14 cellular contexts compared by ENCODE assay signal in the genomic region with DNA sequence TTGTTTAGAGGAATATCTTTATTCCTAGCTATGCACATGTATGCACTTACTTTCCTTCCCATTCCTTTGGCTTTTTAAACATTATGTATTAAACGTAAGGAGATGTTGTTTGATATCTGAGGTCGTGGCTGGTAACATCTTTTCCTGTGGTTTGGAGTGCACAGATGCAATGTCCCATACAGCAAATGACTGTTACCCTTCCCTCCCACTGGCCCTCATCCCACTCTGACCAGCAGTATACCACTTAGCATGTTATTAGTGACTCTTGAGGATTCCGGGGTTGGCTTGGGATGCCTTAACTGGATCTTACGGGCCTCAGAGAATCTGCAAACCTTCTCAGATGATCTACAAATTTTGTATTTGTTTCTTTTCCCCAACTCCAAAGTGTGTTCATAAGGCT. TPM values are rescaled to one million over a fixed set of nuclear protein-coding genes. Genes with fewer than 3 reads are reported as not detected.
DNase-seq lines count a peak whose midpoint lies in the region; ATAC-seq and TF ChIP-seq lines count a peak whose summit lies in the region.
"Had no signal": no experiment of that assay in that cellular context is flagged by ENCODE, and none has a peak within 500 bp of the region (broad histone marks: within the 10 kb centered on the region; RNA-seq: fewer than 3 reads in every experiment).

No MANE protein-coding gene starts in this region.

- H3K4me1 ChIP-seq in psoas muscle, result peaks cover 51% of the 10 kb centered on the region

- H3K4me3 ChIP-seq in NB4 (ENCODE audit: low read depth, low read length) (no peak overlapping the region), psoas muscle (no peak overlapping the region)

- TF ChIP-seq POLR2A in NB4 (IDR thresholded peaks at IDR 0.05; ENCODE audit: extremely low read depth, insufficient read length), result no peak

- no peak overlapping the region for H3K27ac ChIP-seq in psoas muscle

- H3K9me3 Mint-ChIP-seq in activated T-cell treated with anti-CD3 and anti-CD28 coated beads, Interleukin-2, amount 50 U/mL, for 72 hours, result no peaks in the 10 kb centered on the region
- peaks cover under 1% of the 10 kb centered on the region for H3K9me3 Mint-ChIP-seq in activated naive CD8-positive, alpha-beta T cell treated with anti-CD3 and anti-CD28 coated beads for 36 hours
- no peaks in the 10 kb centered on the region for H3K9me3 Mint-ChIP-seq in stimulated activated naive CD8-positive, alpha-beta T cell treated with anti-CD3 and anti-CD28 coated beads, Interleukin-15, amount 100 ng/mL, for 72 hours

- TF ChIP-seq CTCF in NB4 (IDR thresholded peaks at IDR 0.05; ENCODE audit: low read depth, low read length) (no peak), psoas muscle (IDR thresholded peaks at IDR 0.05) (no peak)

- H3K27me3 ChIP-seq in psoas muscle (ENCODE audit: insufficient read depth in 3 of 3, low read length in 2 of 3), result no peaks in the 10 kb centered on the region

- intact Hi-C loops in psoas muscle (cut with DNase I), result no loop called here

- peaks cover 3% of the 10 kb centered on the region for H3K9me3 ChIP-seq in psoas muscle

- peak overlapping the region; percentile 95 for H3K27ac Mint-ChIP-seq in activated T-cell treated with anti-CD3 and anti-CD28 coated beads, Interleukin-2, amount 50 U/mL, for 72 hours
- peak overlapping the region; percentile 94 for H3K27ac Mint-ChIP-seq in activated naive CD8-positive, alpha-beta T cell treated with anti-CD3 and anti-CD28 coated beads for 36 hours
- peak overlapping the region; percentile 89 to 90 for H3K27ac Mint-ChIP-seq in stimulated activated naive CD8-positive, alpha-beta T cell treated with anti-CD3 and anti-CD28 coated beads, Interleukin-15, amount 100 ng/mL, for 72 hours

- H3K4me1 Mint-ChIP-seq in activated T-cell treated with anti-CD3 and anti-CD28 coated beads, Interleukin-2, amount 50 U/mL, for 72 hours (ENCODE audit: low read depth), result peaks cover 96% of the 10 kb centered on the region
- H3K4me1 Mint-ChIP-seq in activated naive CD8-positive, alpha-beta T cell treated with anti-CD3 and anti-CD28 coated beads for 36 hours, result peaks cover 93% of the 10 kb centered on the region
- H3K4me1 Mint-ChIP-seq in stimulated activated naive CD8-positive, alpha-beta T cell treated with anti-CD3 and anti-CD28 coated beads, Interleukin-15, amount 100 ng/mL, for 72 hours, result peaks cover 86% of the 10 kb centered on the region

- no peak for ATAC-seq in activated T-cell treated with anti-CD3 and anti-CD28 coated beads, Interleukin-2, amount 50 U/mL, for 72 hours (replicated peaks in 1 of 2)
- no peak for ATAC-seq in stimulated activated naive CD8-positive, alpha-beta T cell treated with anti-CD3 and anti-CD28 coated beads, Interleukin-15, amount 100 ng/mL, for 72 hours
- no peak for ATAC-seq in psoas muscle

- H3K36me3 Mint-ChIP-seq in activated T-cell treated with anti-CD3 and anti-CD28 coated beads, Interleukin-2, amount 50 U/mL, for 72 hours (ENCODE audit: insufficient read depth in 2 of 2), result peaks cover 6 to 10% of the 10 kb centered on the region in 2 donors
- peaks cover 60% of the 10 kb centered on the region for H3K36me3 Mint-ChIP-seq in activated naive CD8-positive, alpha-beta T cell treated with anti-CD3 and anti-CD28 coated beads for 36 hours

- H3K36me3 ChIP-seq in psoas muscle (ENCODE audit: insufficient read depth in 1 of 2, low read depth in 1 of 2), result peaks cover 0 to 10% of the 10 kb centered on the region in 2 donors

- WGBS in psoas muscle, 3 donors, result 80 to 87% (median 84%) methylated on average over 4 of the region's 4 CpGs

- H3K4me3 Mint-ChIP-seq in activated T-cell treated with anti-CD3 and anti-CD28 coated beads, Interleukin-2, amount 50 U/mL, for 72 hours, result peak overlapping the region; percentile 62 to 66
- peak overlapping the region; percentile 35 for H3K4me3 Mint-ChIP-seq in activated naive CD8-positive, alpha-beta T cell treated with anti-CD3 and anti-CD28 coated beads for 36 hours
- H3K4me3 Mint-ChIP-seq in stimulated activated naive CD8-positive, alpha-beta T cell treated with anti-CD3 and anti-CD28 coated beads, Interleukin-15, amount 100 ng/mL, for 72 hours, result peak overlapping the region; percentile 75 to 84

- no peak for DNase-seq in activated T-cell treated with anti-CD3 and anti-CD28 coated beads, Interleukin-2, amount 50 U/mL, for 72 hours
- DNase-seq in activated T-cell treated with anti-CD3 and anti-CD28 coated beads, Interleukin-2, amount 50 U/mL, for 48 hours, result no peak
- DNase-seq in NB4 (ENCODE audit: low read depth) (peak; percentile 52), COLO829 (ENCODE audit: low spot score) (no peak), psoas muscle (no peak), cortex of kidney (lab: John Stamatoyannopoulos, UW) (no peak)
- DNase-seq in activated naive CD8-positive, alpha-beta T cell treated with anti-CD3 and anti-CD28 coated beads for 36 hours, result no peak
- DNase-seq in stimulated activated naive CD8-positive, alpha-beta T cell treated with anti-CD3 and anti-CD28 coated beads, Interleukin-15, amount 100 ng/mL, for 72 hours, result no peak
- DNase-seq: activated CD4-positive, CD25-positive, alpha-beta regulatory T cell treated with anti-CD3 and anti-CD28 coated beads, Interleukin-2, amount 50 U/mL, for 72 hours; hippocampal formation; NCI-H1694; NCI-H69; occipital lobe; stimulated activated CD4-positive, alpha-beta T cell treated with anti-CD3 and anti-CD28 coated beads, Interleukin-12 subunit alpha, Interleukin-12 subunit beta, amount 100 ng/mL, for 4 hours had no signal

- H3K27me3 Mint-ChIP-seq in activated T-cell treated with anti-CD3 and anti-CD28 coated beads, Interleukin-2, amount 50 U/mL, for 72 hours (ENCODE audit: low read depth), result no peaks in the 10 kb centered on the region
- no peaks in the 10 kb centered on the region for H3K27me3 Mint-ChIP-seq in activated naive CD8-positive, alpha-beta T cell treated with anti-CD3 and anti-CD28 coated beads for 36 hours
- H3K27me3 Mint-ChIP-seq in stimulated activated naive CD8-positive, alpha-beta T cell treated with anti-CD3 and anti-CD28 coated beads, Interleukin-15, amount 100 ng/mL, for 72 hours, result no peaks in the 10 kb centered on the region

RNA-seq across cellular contexts. Expression of gene TGFBR2, which starts 34.5 kb away (rescaled TPM):
- total RNA-seq in activated T-cell treated with anti-CD3 and anti-CD28 coated beads, Interleukin-2, amount 50 U/mL, for 72 hours, result 10 to 100 TPM; 37.7 to 45.9 TPM
- 10 to 100 TPM; 64.1 to 65.1 TPM for total RNA-seq in activated naive CD8-positive, alpha-beta T cell treated with anti-CD3 and anti-CD28 coated beads for 36 hours
- total RNA-seq in psoas muscle, result 10 to 100 TPM; 36.0 to 51.8 (median 44.6) TPM
- 10 to 100 TPM; 19.7 to 58.8 (median 23.4) TPM for polyA plus RNA-seq in psoas muscle
